8 cellular contexts compared by ENCODE assay signal in the genomic region with DNA sequence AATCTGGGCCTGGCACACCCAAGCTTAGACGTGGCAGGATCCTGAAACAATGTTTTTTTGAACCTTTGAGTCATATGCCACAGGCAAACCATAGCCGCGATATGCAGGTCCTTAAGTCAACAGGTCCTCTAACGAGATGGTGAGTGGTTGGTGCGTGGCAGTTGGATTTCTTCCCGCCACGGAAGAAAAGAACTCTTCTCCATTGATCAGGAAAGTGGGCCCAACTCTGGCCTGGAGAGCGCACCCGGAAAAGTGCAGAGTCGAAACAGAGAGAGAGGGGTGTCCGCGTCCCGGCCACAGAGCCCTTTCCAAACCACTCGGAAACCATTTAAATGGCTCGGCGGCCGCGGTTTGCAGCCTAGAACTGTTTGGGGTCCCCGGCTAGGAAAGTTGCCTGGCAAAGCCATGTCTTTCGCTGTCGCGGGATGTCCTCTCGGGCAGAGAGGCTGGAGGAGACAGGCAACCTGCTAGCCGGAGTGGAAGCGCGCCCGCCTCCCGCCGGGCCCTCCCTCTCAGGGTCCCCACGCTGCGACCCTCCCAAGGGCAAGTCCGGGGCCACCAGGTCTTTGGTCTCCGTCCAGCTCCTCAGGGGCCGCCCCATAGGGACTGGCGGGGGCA. TPM values are rescaled to one million over a fixed set of nuclear protein-coding genes. Genes with fewer than 3 reads are reported as not detected.
DNase-seq lines count a peak whose midpoint lies in the region; ATAC-seq, FAIRE-seq and TF ChIP-seq lines count a peak whose summit lies in the region.

No MANE protein-coding gene starts in this region.

- TF ChIP-seq CTCF in GM12864 (IDR thresholded peaks at IDR 0.05; ENCODE audit: low read depth, low read length, missing control alignments) (no peak), HFFc6 (IDR thresholded peaks at IDR 0.05) (no peak), esophagus muscularis mucosa (IDR thresholded peaks at IDR 0.05) (no peak), neural cell (IDR thresholded peaks at IDR 0.05; ENCODE audit: poor library complexity, severe bottlenecking) (no peak)

- H3K4me3 ChIP-seq in GM12864 (ENCODE audit: low read depth, low read length) (peak overlapping the region; percentile 87), esophagus muscularis mucosa (peak overlapping the region; percentile 50 to 63 (median 54)), neural cell (ENCODE audit: low read length) (peak overlapping the region; percentile 81)

- H3K79me2 ChIP-seq in neural cell (replicated peaks; ENCODE audit: insufficient read depth, low read length) = no peaks in the 10 kb centered on the region

- no peak for TF ChIP-seq RAD21 in neural cell (conservative IDR thresholded peaks at IDR 0.05)

- DNase-seq in GM12864 (ENCODE audit: low read depth) (no peak), HFFc6 (no peak), esophagus muscularis mucosa (ENCODE audit: extremely low spot score) (no peak), urothelium cell line (ENCODE audit: low spot score) (no peak), putamen (ENCODE audit: low spot score) (no peak)

- TF ChIP-seq EP300 in esophagus muscularis mucosa (IDR thresholded peaks at IDR 0.05) (no peak), neural cell (conservative IDR thresholded peaks at IDR 0.05; ENCODE audit: poor library complexity, severe bottlenecking) (no peak)

- H3K27me3 ChIP-seq in esophagus muscularis mucosa (peaks cover 5 to 30% (median 10%) of the 10 kb centered on the region in 4 donors), neural cell (ENCODE audit: insufficient read depth, low read depth, low read length) (peaks cover 45% of the 10 kb centered on the region)

- H3K9me2 ChIP-seq in neural cell (ENCODE audit: insufficient read depth, low read length) = no peaks in the 10 kb centered on the region

- no peak overlapping the region for H3K27ac ChIP-seq in esophagus muscularis mucosa (replicated peaks in 1 of 4)
- H3K27ac ChIP-seq in neural cell (ENCODE audit: low read length) = no peak overlapping the region

- H2AFZ ChIP-seq in neural cell (ENCODE audit: low read depth, low read length) = peak overlapping the region; percentile 31

- peak overlapping the region; percentile 53 for H3K9ac ChIP-seq in neural cell (ENCODE audit: low read length)

- peaks cover 47% of the 10 kb centered on the region for H3K4me1 Mint-ChIP-seq in HFFc6 (ENCODE audit: low read depth)
- H3K4me1 Mint-ChIP-seq in T-helper 1 cell treated with Interleukin-12 subunit alpha and Interleukin-12 subunit beta and Interleukin-4 antibody, amounts not matched to agents 30 μg/mL and 1 μg/mL, for 36 hours (ENCODE audit: low read depth) = peaks cover 32% of the 10 kb centered on the region

- H3K4me1 ChIP-seq in esophagus muscularis mucosa = peaks cover 16 to 20% (median 20%) of the 10 kb centered on the region in 4 donors

- no peaks in the 10 kb centered on the region for H4K20me1 ChIP-seq in neural cell (ENCODE audit: insufficient read depth)

- TF ChIP-seq POLR2A in esophagus muscularis mucosa (IDR thresholded peaks at IDR 0.05; ENCODE audit: low read depth) = no peak

- H3K27ac Mint-ChIP-seq in HFFc6 = no peak overlapping the region
- peak overlapping the region; percentile 94 for H3K27ac Mint-ChIP-seq in T-helper 1 cell treated with Interleukin-12 subunit alpha and Interleukin-12 subunit beta and Interleukin-4 antibody, amounts not matched to agents 30 μg/mL and 1 μg/mL, for 36 hours

- intact Hi-C loops in esophagus muscularis mucosa (cut with DNase I) = no loop called here

- H3K27me3 Mint-ChIP-seq in HFFc6 (ENCODE audit: insufficient read depth) = peaks cover 3% of the 10 kb centered on the region; the same call in 1 of the 2 replicates
- H3K27me3 Mint-ChIP-seq in T-helper 1 cell treated with Interleukin-12 subunit alpha and Interleukin-12 subunit beta and Interleukin-4 antibody, amounts not matched to agents 30 μg/mL and 1 μg/mL, for 36 hours (ENCODE audit: low read depth) = peaks cover 5% of the 10 kb centered on the region

- WGBS in esophagus muscularis mucosa = 40% methylated on average over 18 of the region's 35 CpGs

- H3K4me2 ChIP-seq in neural cell (ENCODE audit: low read length) = peak overlapping the region; percentile 33

- 0 out of 2 replicates have a peak overlapping the region, but pooled peaks have one; percentile 7 for H3K4me3 Mint-ChIP-seq in HFFc6
- H3K4me3 Mint-ChIP-seq in T-helper 1 cell treated with Interleukin-12 subunit alpha and Interleukin-12 subunit beta and Interleukin-4 antibody, amounts not matched to agents 30 μg/mL and 1 μg/mL, for 36 hours = peak overlapping the region; percentile 96

- H3K36me3 Mint-ChIP-seq in HFFc6 (ENCODE audit: low read depth) = no peaks in the 10 kb centered on the region
- H3K36me3 Mint-ChIP-seq in T-helper 1 cell treated with Interleukin-12 subunit alpha and Interleukin-12 subunit beta and Interleukin-4 antibody, amounts not matched to agents 30 μg/mL and 1 μg/mL, for 36 hours (ENCODE audit: low read depth) = peaks cover 17% of the 10 kb centered on the region

- no peaks in the 10 kb centered on the region for H3F3A ChIP-seq in neural cell (ENCODE audit: insufficient read depth, low read length, poor library complexity, severe bottlenecking)

- H3K9me3 Mint-ChIP-seq in HFFc6 = no peaks in the 10 kb centered on the region
- no peaks in the 10 kb centered on the region for H3K9me3 Mint-ChIP-seq in T-helper 1 cell treated with Interleukin-12 subunit alpha and Interleukin-12 subunit beta and Interleukin-4 antibody, amounts not matched to agents 30 μg/mL and 1 μg/mL, for 36 hours

- ATAC-seq in HG03565 (IDR thresholded peaks at IDR 0.05; ENCODE audit: unreplicated experiment) = no peak

- no peaks in the 10 kb centered on the region for H3K36me3 ChIP-seq in esophagus muscularis mucosa
- H3K36me3 ChIP-seq in neural cell (ENCODE audit: insufficient read depth, low read length) = no peaks in the 10 kb centered on the region

- no peak for FAIRE-seq in urothelium cell line (lab: Jason Lieb, UNC)

- no peaks in the 10 kb centered on the region for H3K9me3 ChIP-seq in esophagus muscularis mucosa
- H3K9me3 ChIP-seq in neural cell (ENCODE audit: low read length) = no peaks in the 10 kb centered on the region

TF ChIP-seq in neural cell, 6 proteins besides CTCF, POLR2A, EP300 and RAD21:
- no peak for TF ChIP-seq SMC3 (conservative IDR thresholded peaks at IDR 0.05; ENCODE audit: poor library complexity)
- TF ChIP-seq POLR2AphosphoS5 (IDR thresholded peaks at IDR 0.05) = no peak
- TF ChIP-seq TAF1 (IDR thresholded peaks at IDR 0.05; ENCODE audit: low read depth) = no peak
- no peak for TF ChIP-seq REST (IDR thresholded peaks at IDR 0.05; ENCODE audit: borderline replicate concordance)
- no peak for TF ChIP-seq MXI1 (conservative IDR thresholded peaks at IDR 0.05; ENCODE audit: poor library complexity, severe bottlenecking)
- no peak for TF ChIP-seq EZH2 (IDR thresholded peaks at IDR 0.05; ENCODE audit: borderline replicate concordance, insufficient read depth, low read length, poor library complexity, severe bottlenecking)
TF ChIP-seq in neural cell: peak in this region for 0.

RNA-seq across cellular contexts. Expression of gene GALNT3, which starts 0.8 kb away (rescaled TPM):
- total RNA-seq in HFFc6 (2021; fragmentation: NEBNext Ultra II Directional; extraction: Animal tissue kit (Norgen Biotek cat#: 25700)) = 1 to 10 TPM in 3 of 6 experiments, under 1 TPM in 3; 0.28 to 1.7 (median 0.82) TPM
- total RNA-seq in esophagus muscularis mucosa = 1 to 10 TPM in 1 of 4 donors, under 1 TPM in 3; 0.26 to 2.5 (median 0.96) TPM
- polyA plus RNA-seq in neural cell = 3.7 and 7.4 TPM in 2 replicates
- polyA minus RNA-seq in neural cell = 2.5 and 3.9 TPM in 2 replicates
